7 cellular contexts compared by ENCODE assay signal in genomic region chr9:113220467-113221002, GRCh38. TPM values are rescaled to one million over a fixed set of nuclear protein-coding genes. Genes with fewer than 3 reads are reported as not detected.
ATAC-seq and TF ChIP-seq lines count a peak whose summit lies in the region.

No MANE protein-coding gene starts in this region.

- peak; percentile 7 for ATAC-seq in GM18517 (IDR thresholded peaks at IDR 0.05; ENCODE audit: unreplicated experiment)
- ATAC-seq in HG03045 (IDR thresholded peaks at IDR 0.05; ENCODE audit: unreplicated experiment): no peak
- ATAC-seq in HG03571 (IDR thresholded peaks at IDR 0.05; ENCODE audit: unreplicated experiment): no peak
- ATAC-seq in HG03025 (IDR thresholded peaks at IDR 0.05; ENCODE audit: low FRiP score, unreplicated experiment): no peak

- H3K9me3 ChIP-seq in OCI-LY1 (ENCODE audit: low read length) (no peaks in the 10 kb centered on the region), ectodermal cell (ENCODE audit: control insufficient read depth, low read length) (no peaks in the 10 kb centered on the region), neural cell (ENCODE audit: low read length) (no peaks in the 10 kb centered on the region)

- H3K9ac ChIP-seq in OCI-LY1 (ENCODE audit: low read length) (peak overlapping the region; percentile 92), neural cell (ENCODE audit: low read length) (peak overlapping the region; percentile 75)

- no peak for TF ChIP-seq EP300 in neural cell (conservative IDR thresholded peaks at IDR 0.05; ENCODE audit: poor library complexity, severe bottlenecking)

- H3K36me3 ChIP-seq in OCI-LY1 (ENCODE audit: insufficient read depth, low read length): peaks cover 19% of the 10 kb centered on the region; the same call in 1 of the 2 replicates
- no peaks in the 10 kb centered on the region for H3K36me3 ChIP-seq in ectodermal cell (ENCODE audit: control insufficient read depth, insufficient read depth, low read length)
- peaks cover 7% of the 10 kb centered on the region for H3K36me3 ChIP-seq in neural cell (ENCODE audit: insufficient read depth, low read length)

- H3K4me1 ChIP-seq in OCI-LY1 (ENCODE audit: insufficient read depth, low read length, severe bottlenecking) (peaks cover 44% of the 10 kb centered on the region), ectodermal cell (ENCODE audit: control insufficient read depth, insufficient read depth, low read length) (peaks cover 8% of the 10 kb centered on the region)

- H2AFZ ChIP-seq in OCI-LY1 (ENCODE audit: low read length): no peak overlapping the region
- H2AFZ ChIP-seq in neural cell (ENCODE audit: low read depth, low read length): peak overlapping the region; percentile 96

- no peak for TF ChIP-seq RAD21 in neural cell (conservative IDR thresholded peaks at IDR 0.05)

- 16 to 18% methylated on average over 11 of the region's 11 CpGs for WGBS in ectodermal cell, 2 experiments

- H3K4me3 ChIP-seq in OCI-LY1 (ENCODE audit: low read depth, low read length, poor library complexity, severe bottlenecking) (peak overlapping the region; percentile 88), ectodermal cell (ENCODE audit: insufficient read depth, low read depth, low read length) (peak overlapping the region; percentile 74), neural cell (ENCODE audit: low read length) (peak overlapping the region; percentile 83)

- H3K27me3 ChIP-seq in OCI-LY1 (ENCODE audit: insufficient read depth, low read length) (no peaks in the 10 kb centered on the region), ectodermal cell (ENCODE audit: control insufficient read depth, insufficient read depth, low read length, poor library complexity, severe bottlenecking) (no peaks in the 10 kb centered on the region), neural cell (ENCODE audit: insufficient read depth, low read depth, low read length) (no peaks in the 10 kb centered on the region)

- no peaks in the 10 kb centered on the region for H4K20me1 ChIP-seq in OCI-LY1 (ENCODE audit: insufficient read depth, low read length)
- no peaks in the 10 kb centered on the region for H4K20me1 ChIP-seq in neural cell (ENCODE audit: insufficient read depth)

- H3K9me2 ChIP-seq in OCI-LY1 (ENCODE audit: low read depth, low read length): no peaks in the 10 kb centered on the region
- no peaks in the 10 kb centered on the region for H3K9me2 ChIP-seq in neural cell (ENCODE audit: insufficient read depth, low read length)

- TF ChIP-seq CTCF in OCI-LY1 (IDR thresholded peaks at IDR 0.05; ENCODE audit: low read length) (no peak), neural cell (IDR thresholded peaks at IDR 0.05; ENCODE audit: poor library complexity, severe bottlenecking) (no peak)

- H3K4me2 ChIP-seq in OCI-LY1 (ENCODE audit: low read length) (peak overlapping the region; percentile 98), neural cell (ENCODE audit: low read length) (peak overlapping the region; percentile 84)

- peak overlapping the region; percentile 84 for H3K27ac ChIP-seq in OCI-LY1 (ENCODE audit: low read depth, low read length, poor library complexity, severe bottlenecking)
- no peak overlapping the region for H3K27ac ChIP-seq in ectodermal cell (ENCODE audit: insufficient read depth, low read depth, low read length, poor library complexity, severe bottlenecking)
- H3K27ac ChIP-seq in neural cell (ENCODE audit: low read length): peak overlapping the region; percentile 84

- H3K79me2 ChIP-seq in OCI-LY1 (ENCODE audit: insufficient read depth, low read length) (peaks cover 51% of the 10 kb centered on the region), neural cell (replicated peaks; ENCODE audit: insufficient read depth, low read length) (peaks cover 36% of the 10 kb centered on the region)

- H3F3A ChIP-seq in OCI-LY1 (ENCODE audit: insufficient read depth, low read length): peaks cover 8% of the 10 kb centered on the region
- H3F3A ChIP-seq in neural cell (ENCODE audit: insufficient read depth, low read length, poor library complexity, severe bottlenecking): no peaks in the 10 kb centered on the region

TF ChIP-seq in neural cell, 6 proteins besides CTCF, POLR2A, EP300 and RAD21:
- TF ChIP-seq SMC3 (conservative IDR thresholded peaks at IDR 0.05; ENCODE audit: poor library complexity) (no peak), REST (IDR thresholded peaks at IDR 0.05; ENCODE audit: borderline replicate concordance) (no peak), MXI1 (conservative IDR thresholded peaks at IDR 0.05; ENCODE audit: poor library complexity, severe bottlenecking) (no peak), POLR2AphosphoS5 (IDR thresholded peaks at IDR 0.05) (no peak), EZH2 (IDR thresholded peaks at IDR 0.05; ENCODE audit: borderline replicate concordance, insufficient read depth, low read length, poor library complexity, severe bottlenecking) (no peak)
TF ChIP-seq in neural cell: peak in this region for 0.

RNA-seq across cellular contexts. Expression of gene FKBP15, which starts 0.5 kb away (rescaled TPM):
- 18.9 TPM for polyA plus RNA-seq in ectodermal cell (2013, experiment 1 of 4)
- 20.2 TPM for polyA plus RNA-seq in ectodermal cell (2013, experiment 2 of 4)
- polyA plus RNA-seq in ectodermal cell (2013, experiment 3 of 4): 16.1 TPM
- polyA plus RNA-seq in ectodermal cell (2013, experiment 4 of 4): 17.3 TPM
- 11.2 and 12.1 TPM in 2 replicates for polyA plus RNA-seq in neural cell
- polyA minus RNA-seq in neural cell: 24.1 and 25.4 TPM in 2 replicates

RNA-seq across cellular contexts. Expression of gene SLC31A1, which starts 0.8 kb away (rescaled TPM):
- polyA plus RNA-seq in ectodermal cell (2013, experiment 1 of 4): 30.3 TPM
- polyA plus RNA-seq in ectodermal cell (2013, experiment 2 of 4): 31.1 TPM
- 26.1 TPM for polyA plus RNA-seq in ectodermal cell (2013, experiment 3 of 4)
- 28.5 TPM for polyA plus RNA-seq in ectodermal cell (2013, experiment 4 of 4)
- polyA plus RNA-seq in neural cell: 7.0 and 7.4 TPM in 2 replicates
- 8.0 and 10.1 TPM in 2 replicates for polyA minus RNA-seq in neural cell

RNA-seq across cellular contexts. Expression of gene CDC26, which starts 54.8 kb away (rescaled TPM):
- polyA plus RNA-seq in ectodermal cell (2013, experiment 1 of 4): 61.0 TPM
- polyA plus RNA-seq in ectodermal cell (2013, experiment 2 of 4): 59.0 TPM
- polyA plus RNA-seq in ectodermal cell (2013, experiment 3 of 4): 41.4 TPM
- polyA plus RNA-seq in ectodermal cell (2013, experiment 4 of 4): 49.0 TPM
- 64.8 and 88.0 TPM in 2 replicates for polyA plus RNA-seq in neural cell
- polyA minus RNA-seq in neural cell: 27.1 and 28.5 TPM in 2 replicates

RNA-seq across cellular contexts. Expression of gene PRPF4, which starts 54.9 kb away (rescaled TPM):
- polyA plus RNA-seq in ectodermal cell (2013, experiment 1 of 4): 40.8 TPM
- polyA plus RNA-seq in ectodermal cell (2013, experiment 2 of 4): 42.4 TPM
- polyA plus RNA-seq in ectodermal cell (2013, experiment 3 of 4): 28.2 TPM
- 30.2 TPM for polyA plus RNA-seq in ectodermal cell (2013, experiment 4 of 4)
- polyA plus RNA-seq in neural cell: 24.3 and 27.4 TPM in 2 replicates
- polyA minus RNA-seq in neural cell: 22.9 and 28.9 TPM in 2 replicates
